21 cellular contexts compared by ENCODE assay signal in the genomic region with DNA sequence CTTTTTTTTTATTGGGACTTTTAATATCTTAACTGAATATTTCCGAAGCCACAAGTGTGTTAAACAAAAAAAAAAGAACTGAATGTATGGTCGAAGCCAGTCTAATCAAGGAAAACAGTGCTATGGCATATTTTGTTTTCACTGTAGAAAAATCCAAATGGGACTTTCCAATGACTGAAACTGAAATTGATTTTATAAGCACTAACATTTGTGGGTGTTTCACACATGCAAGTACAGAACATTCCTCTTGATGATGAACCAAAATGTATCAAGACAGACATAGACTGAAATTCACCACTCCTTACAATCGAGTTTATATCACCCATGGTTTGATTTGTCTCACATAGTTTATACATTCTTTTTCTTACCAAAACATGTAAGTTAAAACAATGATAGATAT.
A peak's percentile ranks its signal among the peaks of the same experiment; 100 is the strongest.
DNase-seq lines count a peak whose midpoint lies in the region; ATAC-seq and TF ChIP-seq lines count a peak whose summit lies in the region.
"Had no signal": no experiment of that assay in that cellular context is flagged by ENCODE, and none has a peak within 500 bp of the region (broad histone marks: within the 10 kb centered on the region; RNA-seq: fewer than 3 reads in every experiment).

No MANE protein-coding gene starts in this region.

- TF ChIP-seq CTCF in MM.1S (IDR thresholded peaks at IDR 0.05; ENCODE audit: low read length) = no peak
- TF ChIP-seq CTCF in OCI-LY7 (conservative IDR thresholded peaks at IDR 0.05; ENCODE audit: low read length) = no peak

- H3K27me3 ChIP-seq in MM.1S (replicated peaks; ENCODE audit: insufficient read depth, low read length) = no peaks in the 10 kb centered on the region
- H3K27me3 ChIP-seq: BLaER1 treated with 17β-estradiol and CSF1 and Interleukin-3, amounts not matched to agents 10 nM and 100 nM had no signal

- no peaks in the 10 kb centered on the region for H3K79me2 ChIP-seq in MM.1S (ENCODE audit: low read length)
- H3K79me2 ChIP-seq in OCI-LY7 (ENCODE audit: insufficient read depth, low read depth, low read length) = no peaks in the 10 kb centered on the region

- no peak overlapping the region for H3K9ac ChIP-seq in MM.1S (ENCODE audit: low read length)
- H3K9ac ChIP-seq: BLaER1 treated with 17β-estradiol and CSF1 and Interleukin-3, amounts not matched to agents 10 nM and 100 nM had no signal

- H3K4me3 ChIP-seq in MM.1S (ENCODE audit: low read length) (no peak overlapping the region), OCI-LY7 (ENCODE audit: low read depth, low read length, poor library complexity, severe bottlenecking) (no peak overlapping the region)
- H3K4me3 ChIP-seq: BLaER1 treated with 17β-estradiol and CSF1 and Interleukin-3, amounts not matched to agents 10 nM and 100 nM; GM23338 had no signal

- peak; percentile 35 for DNase-seq in Ammon's horn (ENCODE audit: low spot score)
- DNase-seq in MM.1S = peak; percentile 18
- peak; percentile 56 for DNase-seq in inferior parietal cortex (ENCODE audit: extremely low spot score)
- no peak for DNase-seq in HCEC 1CT
- DNase-seq in OCI-LY7 (ENCODE audit: low spot score) = no peak
- no peak for DNase-seq in nucleus accumbens (lab: John Stamatoyannopoulos, UW)
- DNase-seq: 8988T; CD8-positive, alpha-beta memory T cell; COR-L47; DMS 273 treated with DMSO at 0.1 percent for 48 hours; DMS53; DND-41; EL; HFFc6; KBM-7 had no signal

- CTCF ChIA-PET in OCI-LY7 (lab: Charles Lee; ENCODE audit: unreplicated experiment) = no interaction called here

- H3K36me3 ChIP-seq in MM.1S (replicated peaks; ENCODE audit: insufficient read depth, low read length) (no peaks in the 10 kb centered on the region), OCI-LY7 (ENCODE audit: insufficient read depth, low read length) (no peaks in the 10 kb centered on the region)
- H3K36me3 ChIP-seq: BLaER1 treated with 17β-estradiol and CSF1 and Interleukin-3, amounts not matched to agents 10 nM and 100 nM had no signal

- POLR2A ChIA-PET in OCI-LY7 (lab: Charles Lee) = no interaction called here

- H3K9me2 ChIP-seq in MM.1S (replicated peaks; ENCODE audit: insufficient read depth, low read length) (no peaks in the 10 kb centered on the region), OCI-LY7 (ENCODE audit: insufficient read depth, low read length) (no peaks in the 10 kb centered on the region)

- H3F3A ChIP-seq in MM.1S (ENCODE audit: insufficient read depth, low read length) = no peaks in the 10 kb centered on the region

- BruUV-seq in OCI-LY7 (replicated peaks; lab: Mats Ljungman, UMichigan) = no TSS peak

- intact Hi-C loops in OCI-LY7 (cut with micrococcal nuclease; ENCODE audit: unreplicated experiment) = no loop called here

- H3K9me3 ChIP-seq in MM.1S (replicated peaks; ENCODE audit: insufficient read depth, low read length) (no peaks in the 10 kb centered on the region), OCI-LY7 (ENCODE audit: low read length) (no peaks in the 10 kb centered on the region)
- H3K9me3 ChIP-seq: BLaER1 treated with 17β-estradiol and CSF1 and Interleukin-3, amounts not matched to agents 10 nM and 100 nM had no signal

- H4K20me1 ChIP-seq in MM.1S (ENCODE audit: insufficient read depth, low read length) (no peaks in the 10 kb centered on the region), OCI-LY7 (ENCODE audit: insufficient read depth, low read length) (no peaks in the 10 kb centered on the region)
- H4K20me1 ChIP-seq: BLaER1 treated with 17β-estradiol and CSF1 and Interleukin-3, amounts not matched to agents 10 nM and 100 nM had no signal

- ATAC-seq in GM18868 (IDR thresholded peaks at IDR 0.05; ENCODE audit: unreplicated experiment) (peak; percentile 74), HG02678 (IDR thresholded peaks at IDR 0.05; ENCODE audit: unreplicated experiment) (no peak)
- ATAC-seq: GM23338, HCT116, HepG2 had no signal

- H3K4me1 ChIP-seq in MM.1S (ENCODE audit: low read length) = no peaks in the 10 kb centered on the region; the same call in 1 of the 2 replicates
- no peaks in the 10 kb centered on the region for H3K4me1 ChIP-seq in OCI-LY7 (ENCODE audit: insufficient read depth, low read length, poor library complexity, severe bottlenecking)
- H3K4me1 ChIP-seq: BLaER1 treated with 17β-estradiol and CSF1 and Interleukin-3, amounts not matched to agents 10 nM and 100 nM had no signal

- H3K27ac ChIP-seq in MM.1S (ENCODE audit: low read length) (no peak overlapping the region), OCI-LY7 (ENCODE audit: low read depth, low read length, poor library complexity, severe bottlenecking) (no peak overlapping the region)
- H3K27ac ChIP-seq: BLaER1 treated with 17β-estradiol and CSF1 and Interleukin-3, amounts not matched to agents 10 nM and 100 nM had no signal

- no peak overlapping the region for H2AFZ ChIP-seq in MM.1S (ENCODE audit: low read length)
- no peak overlapping the region for H2AFZ ChIP-seq in OCI-LY7 (ENCODE audit: low read length)
- H2AFZ ChIP-seq: GM23338 had no signal

- H3K4me2 ChIP-seq in MM.1S (ENCODE audit: low read depth, low read length) = no peak overlapping the region
- H3K4me2 ChIP-seq in OCI-LY7 (ENCODE audit: low read length) = no peak overlapping the region
- H3K4me2 ChIP-seq: BLaER1 treated with 17β-estradiol and CSF1 and Interleukin-3, amounts not matched to agents 10 nM and 100 nM; GM23338 had no signal

Comparison
In these comparisons a context has a peak if more than half of its experiments do, and no peak if none do; other contexts are left out.
1. DNase-seq: peak in Ammon's horn (single experiment), MM.1S (single experiment) and inferior parietal cortex (single experiment); none in HCEC 1CT (single experiment), OCI-LY7 (single experiment) and nucleus accumbens (0 of 56).